8 cellular contexts compared by ENCODE assay signal in genomic region chr19:35247526-35248309, GRCh38. TPM values are rescaled to one million over a fixed set of nuclear protein-coding genes. Genes with fewer than 3 reads are reported as not detected.
DNase-seq lines count a peak whose midpoint lies in the region; ATAC-seq and TF ChIP-seq lines count a peak whose summit lies in the region.

No MANE protein-coding gene starts in this region.

- H3K27me3 Mint-ChIP-seq in brain: peaks cover 81% of the 10 kb centered on the region

- CTCF ChIA-PET in RWPE1 (lab: Yijun Ruan, JAX): interaction anchor here (0.6 to 0.7 kb wide), 3 partner anchors 86 to 275 kb away, joined by 3 to 5 read pairs (median 3); no protein-coding TSS in a partner anchor

- H3K27ac Mint-ChIP-seq in brain: peak overlapping the region in 2 of 5 experiments; percentile 81 to 98

- H3K9me3 Mint-ChIP-seq in brain: peaks cover 18 to 29% (median 21%) of the 10 kb centered on the region in 5 experiments

- H3K27ac ChIP-seq in RWPE1: peak overlapping the region; percentile 73

- H3K36me3 Mint-ChIP-seq in brain: no peaks in the 10 kb centered on the region

- peaks cover 6% of the 10 kb centered on the region for H3K4me1 Mint-ChIP-seq in brain

- POLR2A ChIA-PET in RWPE1 (lab: Yijun Ruan, JAX; ENCODE audit: low non-redundant PET): no interaction called here

- ATAC-seq in GM19043 (IDR thresholded peaks at IDR 0.05; ENCODE audit: low read depth, unreplicated experiment) (peak; percentile 28), HG03520 (IDR thresholded peaks at IDR 0.05; ENCODE audit: unreplicated experiment) (peak; percentile 34)

- peak overlapping the region in 4 of 5 experiments; percentile 38 to 90 (median 78) for H3K4me3 Mint-ChIP-seq in brain

- peak; percentile 73 for TF ChIP-seq CTCF in RWPE1 (conservative IDR thresholded peaks at IDR 0.05; ENCODE audit: low read depth)
- peak in 1 of 2 experiments; percentile 31 for TF ChIP-seq CTCF in brain (conservative IDR thresholded peaks at IDR 0.05)

- DNase-seq in AG20443 (ENCODE audit: low spot score) (peak; percentile 18), RWPE1 (ENCODE audit: low spot score) (peak; percentile 89), left kidney (ENCODE audit: low read depth, low spot score) (peak; percentile 98), NCI-H1092 (lab: John Stamatoyannopoulos, UW) (no peak)
- peak; percentile 39 for DNase-seq in stimulated activated CD8-positive, alpha-beta memory T cell treated with anti-CD3 and anti-CD28 coated beads, Interleukin-15, amount 100 ng/mL, for 1 hour (ENCODE audit: low read depth)

RNA-seq across cellular contexts. Expression of gene LSR, which starts 1.1 kb away (rescaled TPM):
- polyA plus RNA-seq in brain (ENCODE audit: insufficient read depth, low read depth, low replicate concordance): 68.3 TPM

RNA-seq across cellular contexts. Expression of gene FAM187B, which starts 19.2 kb away (rescaled TPM):
- 0.29 TPM for polyA plus RNA-seq in brain (ENCODE audit: insufficient read depth, low read depth, low replicate concordance)

RNA-seq across cellular contexts. Expression of gene USF2, which starts 21.0 kb away (rescaled TPM):
- polyA plus RNA-seq in brain (ENCODE audit: insufficient read depth, low read depth, low replicate concordance): 192 TPM

RNA-seq across cellular contexts. Expression of gene HAMP, which starts 34.6 kb away (rescaled TPM):
- 2.1 TPM for polyA plus RNA-seq in brain (ENCODE audit: insufficient read depth, low read depth, low replicate concordance)

RNA-seq across cellular contexts. Expression of gene MAG, which starts 44.2 kb away (rescaled TPM):
- polyA plus RNA-seq in brain (ENCODE audit: insufficient read depth, low read depth, low replicate concordance): 311 TPM
